In genomic region chr14:75959031-75959430, GRCh38 we compare ENCODE assay signal across 25 cellular contexts.
"Had no signal": no experiment of that assay in that cellular context is flagged by ENCODE, and none has a peak within 500 bp of the region (broad histone marks: within the 10 kb centered on the region; RNA-seq: fewer than 3 reads in every experiment).

No MANE protein-coding gene starts in this region.

- H3K4me3 Mint-ChIP-seq: activated CD4-positive, alpha-beta memory T cell treated with anti-CD3 and anti-CD28 coated beads, Interleukin-2, amount 10 ng/mL, durations not matched to agents 7 days and 5 days; activated CD4-positive, alpha-beta T cell treated with anti-CD3 and anti-CD28 coated beads, Interleukin-2, amount 10 ng/mL, durations not matched to agents 7 days and 5 days; activated naive CD4-positive, alpha-beta T cell treated with anti-CD3 and anti-CD28 coated beads, Interleukin-2, amount 10 ng/mL, durations not matched to agents 7 days and 5 days; activated naive CD8-positive, alpha-beta T cell treated with anti-CD3 and anti-CD28 coated beads, Interleukin-2, amount 10 ng/mL, durations not matched to agents 7 days and 5 days; brain; naive thymus-derived CD8-positive, alpha-beta T cell; neural crest cell had no signal

- H3K9me3 Mint-ChIP-seq: activated CD4-positive, alpha-beta memory T cell treated with anti-CD3 and anti-CD28 coated beads, Interleukin-2, amount 10 ng/mL, durations not matched to agents 7 days and 5 days; activated CD4-positive, alpha-beta T cell treated with anti-CD3 and anti-CD28 coated beads, Interleukin-2, amount 10 ng/mL, durations not matched to agents 7 days and 5 days; activated naive CD4-positive, alpha-beta T cell treated with anti-CD3 and anti-CD28 coated beads, Interleukin-2, amount 10 ng/mL, durations not matched to agents 7 days and 5 days; activated naive CD8-positive, alpha-beta T cell treated with anti-CD3 and anti-CD28 coated beads, Interleukin-2, amount 10 ng/mL, durations not matched to agents 7 days and 5 days; brain; naive thymus-derived CD8-positive, alpha-beta T cell; neural crest cell had no signal

- ATAC-seq: gastroesophageal sphincter; left colon; naive thymus-derived CD8-positive, alpha-beta T cell had no signal

- H3K27me3 ChIP-seq: ascending aorta, cardiac muscle cell, gastroesophageal sphincter, right atrium auricular region, tibial nerve had no signal

- H3K36me3 Mint-ChIP-seq: activated naive CD4-positive, alpha-beta T cell treated with anti-CD3 and anti-CD28 coated beads, Interleukin-2, amount 10 ng/mL, durations not matched to agents 7 days and 5 days; activated naive CD8-positive, alpha-beta T cell treated with anti-CD3 and anti-CD28 coated beads, Interleukin-2, amount 10 ng/mL, durations not matched to agents 7 days and 5 days had no signal

- H3K4me1 Mint-ChIP-seq: activated CD4-positive, alpha-beta memory T cell treated with anti-CD3 and anti-CD28 coated beads, Interleukin-2, amount 10 ng/mL, durations not matched to agents 7 days and 5 days; activated CD4-positive, alpha-beta T cell treated with anti-CD3 and anti-CD28 coated beads, Interleukin-2, amount 10 ng/mL, durations not matched to agents 7 days and 5 days; activated naive CD4-positive, alpha-beta T cell treated with anti-CD3 and anti-CD28 coated beads, Interleukin-2, amount 10 ng/mL, durations not matched to agents 7 days and 5 days; activated naive CD8-positive, alpha-beta T cell treated with anti-CD3 and anti-CD28 coated beads, Interleukin-2, amount 10 ng/mL, durations not matched to agents 7 days and 5 days; brain had no signal

- H3K4me2 ChIP-seq: smooth muscle cell had no signal

- H3K4me3 ChIP-seq: ascending aorta, cardiac muscle cell, gastroesophageal sphincter, right atrium auricular region, smooth muscle cell, tibial nerve had no signal

- H3K27ac ChIP-seq: ascending aorta, cardiac muscle cell, gastroesophageal sphincter, right atrium auricular region, tibial nerve had no signal

- H3K9me3 ChIP-seq: ascending aorta, gastroesophageal sphincter, right atrium auricular region, tibial nerve had no signal

- H3K27me3 Mint-ChIP-seq: activated CD4-positive, alpha-beta memory T cell treated with anti-CD3 and anti-CD28 coated beads, Interleukin-2, amount 10 ng/mL, durations not matched to agents 7 days and 5 days; activated CD4-positive, alpha-beta T cell treated with anti-CD3 and anti-CD28 coated beads, Interleukin-2, amount 10 ng/mL, durations not matched to agents 7 days and 5 days; activated naive CD4-positive, alpha-beta T cell treated with anti-CD3 and anti-CD28 coated beads, Interleukin-2, amount 10 ng/mL, durations not matched to agents 7 days and 5 days; activated naive CD8-positive, alpha-beta T cell treated with anti-CD3 and anti-CD28 coated beads, Interleukin-2, amount 10 ng/mL, durations not matched to agents 7 days and 5 days; brain; naive thymus-derived CD8-positive, alpha-beta T cell had no signal

- H3K27ac Mint-ChIP-seq: activated CD4-positive, alpha-beta memory T cell treated with anti-CD3 and anti-CD28 coated beads, Interleukin-2, amount 10 ng/mL, durations not matched to agents 7 days and 5 days; activated CD4-positive, alpha-beta T cell treated with anti-CD3 and anti-CD28 coated beads, Interleukin-2, amount 10 ng/mL, durations not matched to agents 7 days and 5 days; activated naive CD4-positive, alpha-beta T cell treated with anti-CD3 and anti-CD28 coated beads, Interleukin-2, amount 10 ng/mL, durations not matched to agents 7 days and 5 days; activated naive CD8-positive, alpha-beta T cell treated with anti-CD3 and anti-CD28 coated beads, Interleukin-2, amount 10 ng/mL, durations not matched to agents 7 days and 5 days had no signal

- DNase-seq: activated CD4-positive, alpha-beta memory T cell treated with anti-CD3 and anti-CD28 coated beads, Interleukin-2, amount 10 ng/mL, durations not matched to agents 7 days and 5 days; activated CD4-positive, alpha-beta T cell treated with anti-CD3 and anti-CD28 coated beads for 1 hour; activated CD4-positive, alpha-beta T cell treated with anti-CD3 and anti-CD28 coated beads, Interleukin-2, amount 10 ng/mL, durations not matched to agents 7 days and 5 days; activated gamma-delta T cell; activated naive CD4-positive, alpha-beta T cell treated with anti-CD3 and anti-CD28 coated beads, Interleukin-2, amount 10 ng/mL, durations not matched to agents 7 days and 5 days; activated naive CD8-positive, alpha-beta T cell treated with anti-CD3 and anti-CD28 coated beads, Interleukin-2, amount 10 ng/mL, durations not matched to agents 7 days and 5 days; hippocampal formation; kidney; left colon; mammary epithelial cell; midbrain; naive thymus-derived CD8-positive, alpha-beta T cell; occipital lobe; stimulated activated CD4-positive, alpha-beta T cell treated with anti-CD3 and anti-CD28 coated beads, Interleukin-15, amount 100 ng/mL, for 24 hours; stimulated activated CD4-positive, alpha-beta T cell treated with anti-CD3 and anti-CD28 coated beads, Interleukin-2, amount 100 ng/mL, for 24 hours; stimulated activated naive CD4-positive, alpha-beta T cell treated with Interleukin-2 at 50 U/mL for 16 hours; T-helper 2 cell had no signal

- H3K4me1 ChIP-seq: ascending aorta, gastroesophageal sphincter, right atrium auricular region, tibial nerve had no signal

- H3K36me3 ChIP-seq: cardiac muscle cell had no signal
